ENCODE assay signal across 1 cellular context in genomic region chr20:63745961-63746765, GRCh38.
TF ChIP-seq lines count a peak whose summit lies in the region.

No MANE protein-coding gene starts in this region.

TF ChIP-seq in HepG2, 621 proteins besides CTCF, POLR2A, EP300 and RAD21 (continued from another document):
- peak; percentile 47; the same call in 1 of the 2 replicates for TF ChIP-seq HNF1B (CRISPR knock-in tag; IDR thresholded peaks at IDR 0.05)
- no peak for TF ChIP-seq ZFP36L2 (CRISPR knock-in tag; IDR thresholded peaks at IDR 0.05)
- TF ChIP-seq ZNF724P (CRISPR knock-in tag; IDR thresholded peaks at IDR 0.05; ENCODE audit: borderline replicate concordance): no peak
- peak; percentile 8; the same call in 1 of the 2 replicates for TF ChIP-seq ZNF235 (CRISPR knock-in tag; IDR thresholded peaks at IDR 0.05; ENCODE audit: borderline replicate concordance)
- TF ChIP-seq ZFP36 (IDR thresholded peaks at IDR 0.05; ENCODE audit: borderline replicate concordance, low read depth, low read length, partially characterized antibody): no peak
- no peak for TF ChIP-seq ZFAT (CRISPR knock-in tag; conservative IDR thresholded peaks at IDR 0.05)
- TF ChIP-seq TP53 (CRISPR knock-in tag; conservative IDR thresholded peaks at IDR 0.05): no peak
- no peak for TF ChIP-seq ZNF329 (CRISPR knock-in tag; IDR thresholded peaks at IDR 0.05; ENCODE audit: low read depth)
- TF ChIP-seq, protein P1, sequence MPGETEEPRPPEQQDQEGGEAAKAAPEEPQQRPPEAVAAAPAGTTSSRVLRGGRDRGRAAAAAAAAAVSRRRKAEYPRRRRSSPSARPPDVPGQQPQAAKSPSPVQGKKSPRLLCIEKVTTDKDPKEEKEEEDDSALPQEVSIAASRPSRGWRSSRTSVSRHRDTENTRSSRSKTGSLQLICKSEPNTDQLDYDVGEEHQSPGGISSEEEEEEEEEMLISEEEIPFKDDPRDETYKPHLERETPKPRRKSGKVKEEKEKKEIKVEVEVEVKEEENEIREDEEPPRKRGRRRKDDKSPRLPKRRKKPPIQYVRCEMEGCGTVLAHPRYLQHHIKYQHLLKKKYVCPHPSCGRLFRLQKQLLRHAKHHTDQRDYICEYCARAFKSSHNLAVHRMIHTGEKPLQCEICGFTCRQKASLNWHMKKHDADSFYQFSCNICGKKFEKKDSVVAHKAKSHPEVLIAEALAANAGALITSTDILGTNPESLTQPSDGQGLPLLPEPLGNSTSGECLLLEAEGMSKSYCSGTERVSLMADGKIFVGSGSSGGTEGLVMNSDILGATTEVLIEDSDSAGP (CRISPR knock-in tag; IDR thresholded peaks at IDR 0.05; ENCODE audit: borderline replicate concordance): peak; percentile 13; the same call in 1 of the 2 replicates
- TF ChIP-seq JARID2 (CRISPR knock-in tag; IDR thresholded peaks at IDR 0.05; ENCODE audit: insufficient replicate concordance): no peak
- peak; percentile 79; the same call in 1 of the 2 replicates for TF ChIP-seq SNAI1 (CRISPR knock-in tag; IDR thresholded peaks at IDR 0.05; ENCODE audit: borderline replicate concordance)
TF ChIP-seq in HepG2: peak in this region for 78.
